ENCODE assay signal across 8 cellular contexts in the genomic region with DNA sequence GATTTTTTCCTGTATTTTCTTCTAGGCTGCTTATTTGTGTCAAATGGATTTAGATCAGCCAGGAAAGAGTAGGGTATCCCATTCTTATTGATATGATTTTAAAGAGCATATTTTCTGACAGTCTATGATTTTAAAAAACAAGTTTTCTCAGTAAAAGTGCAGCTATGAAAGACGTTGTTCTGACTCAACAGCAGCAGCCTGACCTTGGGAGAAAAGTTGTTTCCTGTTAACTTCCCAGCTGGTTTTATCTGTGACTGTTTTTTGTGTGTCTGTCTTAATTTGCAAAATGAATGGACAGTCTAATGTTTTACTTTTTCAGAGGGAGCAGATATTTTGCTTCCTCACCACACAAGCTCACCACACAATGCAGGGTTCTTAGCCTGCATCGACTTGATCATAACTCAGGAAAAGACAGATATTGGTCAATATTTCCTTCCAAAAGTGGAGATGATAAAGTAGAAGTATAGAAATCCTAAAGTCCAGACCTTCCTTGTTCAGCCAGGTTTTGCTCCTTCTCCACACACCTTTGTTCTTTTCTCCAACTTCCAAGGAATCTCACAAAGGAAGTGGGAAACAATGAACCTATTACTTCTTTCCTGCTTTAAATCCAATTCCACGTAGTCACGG. TPM values are rescaled to one million over a fixed set of nuclear protein-coding genes. Genes with fewer than 3 reads are reported as not detected.
DNase-seq lines count a peak whose midpoint lies in the region; ATAC-seq and TF ChIP-seq lines count a peak whose summit lies in the region.

No MANE protein-coding gene starts in this region.

- peak overlapping the region; percentile 92 for H3K4me3 Mint-ChIP-seq in activated T-cell treated with anti-CD3 and anti-CD28 coated beads, Interleukin-2, amount 50 U/mL, for 24 hours
- H3K4me3 Mint-ChIP-seq in activated CD8-positive, alpha-beta T cell treated with anti-CD3 and anti-CD28 coated beads for 36 hours = peak overlapping the region; percentile 92

- peaks cover 3% of the 10 kb centered on the region for H3K27me3 Mint-ChIP-seq in activated T-cell treated with anti-CD3 and anti-CD28 coated beads, Interleukin-2, amount 50 U/mL, for 24 hours
- H3K27me3 Mint-ChIP-seq in activated CD8-positive, alpha-beta T cell treated with anti-CD3 and anti-CD28 coated beads for 36 hours = peaks cover 9% of the 10 kb centered on the region

- H3K4me1 ChIP-seq in spleen = peaks cover 9 to 30% (median 23%) of the 10 kb centered on the region in 6 donors

- peak overlapping the region; percentile 82 for H3K4me3 ChIP-seq in iPS-11a (ENCODE audit: low read depth, low read length)
- peak overlapping the region; percentile 53 to 84 (median 60) for H3K4me3 ChIP-seq in spleen

- TF ChIP-seq POLR2A in spleen (IDR thresholded peaks at IDR 0.05) = no peak

- peaks cover 38% of the 10 kb centered on the region for H3K36me3 Mint-ChIP-seq in activated T-cell treated with anti-CD3 and anti-CD28 coated beads, Interleukin-2, amount 50 U/mL, for 24 hours (ENCODE audit: low read depth)
- H3K36me3 Mint-ChIP-seq in activated CD8-positive, alpha-beta T cell treated with anti-CD3 and anti-CD28 coated beads for 36 hours (ENCODE audit: low read depth) = peaks cover 19% of the 10 kb centered on the region

- intact Hi-C loops in activated CD8-positive, alpha-beta T cell treated with anti-CD3 and anti-CD28 coated beads for 36 hours (cut with micrococcal nuclease) = no loop called here
- intact Hi-C loops in spleen (cut with DNase I; ENCODE audit: low total_unique reads) = no loop called here

- H3K9me3 ChIP-seq in spleen = no peaks in the 10 kb centered on the region

- TF ChIP-seq CTCF in activated CD8-positive, alpha-beta T cell treated with anti-CD3 and anti-CD28 coated beads for 36 hours (IDR thresholded peaks at IDR 0.05) = no peak
- no peak for TF ChIP-seq CTCF in spleen (IDR thresholded peaks at IDR 0.05 in 8 of 11, conservative IDR thresholded peaks at IDR 0.05 in 3 of 11)

- H3K27ac Mint-ChIP-seq in activated T-cell treated with anti-CD3 and anti-CD28 coated beads, Interleukin-2, amount 50 U/mL, for 24 hours = peak overlapping the region; percentile 81
- no peak overlapping the region for H3K27ac Mint-ChIP-seq in activated CD8-positive, alpha-beta T cell treated with anti-CD3 and anti-CD28 coated beads for 36 hours

- H3K27me3 ChIP-seq in spleen (replicated peaks in 1 of 7) = no peaks in the 10 kb centered on the region

- H3K9me3 Mint-ChIP-seq in activated T-cell treated with anti-CD3 and anti-CD28 coated beads, Interleukin-2, amount 50 U/mL, for 24 hours = no peaks in the 10 kb centered on the region
- H3K9me3 Mint-ChIP-seq in activated CD8-positive, alpha-beta T cell treated with anti-CD3 and anti-CD28 coated beads for 36 hours = no peaks in the 10 kb centered on the region

- WGBS in spleen, 5 donors = 3 to 11% (median 4%) methylated on average over 4 of the region's 4 CpGs

- peak overlapping the region; percentile 70 to 95 (median 91) for H3K27ac ChIP-seq in spleen

- CTCF ChIA-PET in activated CD8-positive, alpha-beta T cell treated with anti-CD3 and anti-CD28 coated beads for 36 hours (lab: Charles Lee) = no interaction called here

- peaks cover 0 to 23% (median 8%) of the 10 kb centered on the region in 6 donors for H3K36me3 ChIP-seq in spleen

- no peak for DNase-seq in activated T-cell treated with anti-CD3 and anti-CD28 coated beads, Interleukin-2, amount 50 U/mL, for 24 hours
- no peak for DNase-seq in activated T-cell treated with anti-CD3 and anti-CD28 coated beads, Interleukin-2, amount 50 U/mL, for 1 hour
- DNase-seq in activated CD8-positive, alpha-beta T cell treated with anti-CD3 and anti-CD28 coated beads for 36 hours = no peak
- DNase-seq in spleen (no peak), 8988T (no peak), NCI-H146 (lab: John Stamatoyannopoulos, UW) (no peak)

- POLR2A ChIA-PET in activated CD8-positive, alpha-beta T cell treated with anti-CD3 and anti-CD28 coated beads for 36 hours (lab: Charles Lee) = no interaction called here

- peaks cover 30% of the 10 kb centered on the region for H3K4me1 Mint-ChIP-seq in activated T-cell treated with anti-CD3 and anti-CD28 coated beads, Interleukin-2, amount 50 U/mL, for 24 hours (ENCODE audit: low read depth)
- H3K4me1 Mint-ChIP-seq in activated CD8-positive, alpha-beta T cell treated with anti-CD3 and anti-CD28 coated beads for 36 hours (ENCODE audit: low read depth) = peaks cover 24% of the 10 kb centered on the region

- ATAC-seq in activated CD8-positive, alpha-beta T cell treated with anti-CD3 and anti-CD28 coated beads for 36 hours = no peak
- no peak for ATAC-seq in GM19395 (IDR thresholded peaks at IDR 0.05; ENCODE audit: unreplicated experiment)

RNA-seq across cellular contexts. Expression of a gene that starts 0.7 kb away (rescaled TPM):
- total RNA-seq in activated CD8-positive, alpha-beta T cell treated with anti-CD3 and anti-CD28 coated beads for 36 hours = 1 to 10 TPM; 7.3 to 8.1 TPM
- total RNA-seq in spleen = 10 to 100 TPM in 6 of 7 donors, 1 to 10 TPM in 1; 9.2 to 19.7 (median 14.9) TPM
- polyA plus RNA-seq in spleen = 10 to 100 TPM in 1 of 3 donors, 1 to 10 TPM in 2; 7.8 to 10.4 (median 9.3) TPM

RNA-seq across cellular contexts. Expression of a gene that starts 58.2 kb away (rescaled TPM):
- total RNA-seq in activated CD8-positive, alpha-beta T cell treated with anti-CD3 and anti-CD28 coated beads for 36 hours = not detected
- total RNA-seq in spleen = 10 to 100 TPM in 2 of 7 donors, 1 to 10 TPM in 5; 4.1 to 15.6 (median 9.1) TPM
- 1 to 10 TPM; 2.9 to 9.3 (median 6.3) TPM for polyA plus RNA-seq in spleen

Comparison
In these comparisons a context has a peak if more than half of its experiments do, and no peak if none do; other contexts are left out.
1. RNA of a gene that starts 58.2 kb away (total RNA-seq): 4.1 to 15.6 TPM in spleen; not detected in activated CD8-positive, alpha-beta T cell treated with anti-CD3 and anti-CD28 coated beads for 36 hours; every median in the first group is over 4 times any median in the second.